ENCODE assay signal across 6 cellular contexts in the genomic region with DNA sequence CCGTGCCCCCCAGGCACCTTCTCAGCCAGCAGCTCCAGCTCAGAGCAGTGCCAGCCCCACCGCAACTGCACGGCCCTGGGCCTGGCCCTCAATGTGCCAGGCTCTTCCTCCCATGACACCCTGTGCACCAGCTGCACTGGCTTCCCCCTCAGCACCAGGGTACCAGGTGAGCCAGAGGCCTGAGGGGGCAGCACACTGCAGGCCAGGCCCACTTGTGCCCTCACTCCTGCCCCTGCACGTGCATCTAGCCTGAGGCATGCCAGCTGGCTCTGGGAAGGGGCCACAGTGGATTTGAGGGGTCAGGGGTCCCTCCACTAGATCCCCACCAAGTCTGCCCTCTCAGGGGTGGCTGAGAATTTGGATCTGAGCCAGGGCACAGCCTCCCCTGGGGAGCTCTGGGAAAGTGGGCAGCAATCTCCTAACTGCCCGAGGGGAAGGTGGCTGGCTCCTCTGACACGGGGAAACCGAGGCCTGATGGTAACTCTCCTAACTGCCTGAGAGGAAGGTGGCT. TPM values are rescaled to one million over a fixed set of nuclear protein-coding genes. Genes with fewer than 3 reads are reported as not detected.
DNase-seq lines count a peak whose midpoint lies in the region; ATAC-seq, FAIRE-seq and TF ChIP-seq lines count a peak whose summit lies in the region.

No MANE protein-coding gene starts in this region.

- FAIRE-seq in GM12892 (lab: Jason Lieb, UNC), result no peak

- no peak overlapping the region for H3K9ac ChIP-seq in neural progenitor cell

- H3F3A ChIP-seq in neural progenitor cell (ENCODE audit: low read depth), result peaks cover 7% of the 10 kb centered on the region

- H2AFZ ChIP-seq in neural progenitor cell (replicated peaks), result no peak overlapping the region

- TF ChIP-seq POLR2A in GM12892 (IDR thresholded peaks at IDR 0.05; ENCODE audit: low read depth, low read length), result no peak; the same call in 1 of the 2 replicates

- no peak overlapping the region for H3K27ac Mint-ChIP-seq in neural progenitor cell

- no peak for ATAC-seq in HG02623 (IDR thresholded peaks at IDR 0.05; ENCODE audit: unreplicated experiment)

- H3K4me1 Mint-ChIP-seq in neural progenitor cell, result no peaks in the 10 kb centered on the region

- no peaks in the 10 kb centered on the region for H3K79me2 ChIP-seq in neural progenitor cell (ENCODE audit: low read depth)

- peaks cover 4% of the 10 kb centered on the region for H3K9me3 Mint-ChIP-seq in neural progenitor cell

- peaks cover 11% of the 10 kb centered on the region for H3K27me3 Mint-ChIP-seq in neural progenitor cell (ENCODE audit: insufficient read depth, low read depth)

- no peaks in the 10 kb centered on the region for H3K9me3 ChIP-seq in neural progenitor cell (ENCODE audit: low read depth)

- peak overlapping the region; percentile 66 for H3K4me2 ChIP-seq in neural progenitor cell

- DNase-seq in GM12892 (ENCODE audit: insufficient read length), result peak; percentile 26
- no peak for DNase-seq in astrocyte of the cerebellum (ENCODE audit: low read depth)
- no peak for DNase-seq in neural progenitor cell (ENCODE audit: low spot score)
- DNase-seq in NCI-H345 (lab: John Stamatoyannopoulos, UW), result no peak
- no peak for DNase-seq in NCI-H2081 treated with DMSO at 0.1 percent for 48 hours (lab: John Stamatoyannopoulos, UW)

- in situ Hi-C loops in astrocyte of the cerebellum (cut with HindIII; ENCODE audit: low sequenced_read_pairs), result loop anchor here (5.0 kb wide), 1 partner anchor 35 kb away; no protein-coding TSS in a partner anchor

- H3K4me3 ChIP-seq in astrocyte of the cerebellum (ENCODE audit: low read depth, low read length), result peak overlapping the region; percentile 45
- no peak overlapping the region for H3K4me3 ChIP-seq in neural progenitor cell

- H3K4me3 Mint-ChIP-seq in neural progenitor cell, result no peak overlapping the region

- H3K27ac ChIP-seq in neural progenitor cell, result no peak overlapping the region

- H3K4me1 ChIP-seq in neural progenitor cell, result peaks cover 10% of the 10 kb centered on the region

- H4K20me1 ChIP-seq in neural progenitor cell (ENCODE audit: low read depth), result no peaks in the 10 kb centered on the region

- H3K36me3 ChIP-seq in neural progenitor cell, result no peaks in the 10 kb centered on the region

- TF ChIP-seq CTCF in astrocyte of the cerebellum (IDR thresholded peaks at IDR 0.05; ENCODE audit: low read depth, low read length, missing control alignments) (no peak), neural progenitor cell (IDR thresholded peaks at IDR 0.05) (no peak)

- peaks cover 3% of the 10 kb centered on the region for H3K36me3 Mint-ChIP-seq in neural progenitor cell

- H3K27me3 ChIP-seq in neural progenitor cell, result no peaks in the 10 kb centered on the region

RNA-seq across cellular contexts. Expression of a gene that starts 1.0 kb away (rescaled TPM):
- not detected for polyA plus RNA-seq in GM12892 (2012; ENCODE audit: missing spikeins)
- 0.25 TPM in 1 of 2 replicates, not detected in the other for total RNA-seq in neural progenitor cell (ENCODE audit: low replicate concordance)

RNA-seq across cellular contexts. Expression of a gene that starts 10.4 kb away (rescaled TPM):
- 14.8 TPM for polyA plus RNA-seq in GM12892 (2012; ENCODE audit: missing spikeins)
- total RNA-seq in neural progenitor cell (ENCODE audit: low replicate concordance), result 18.3 and 32.6 TPM in 2 replicates

RNA-seq across cellular contexts. Expression of a gene that starts 10.4 kb away (rescaled TPM):
- polyA plus RNA-seq in GM12892 (2012; ENCODE audit: missing spikeins), result 8.6 TPM
- 8.2 and 26.8 TPM in 2 replicates for total RNA-seq in neural progenitor cell (ENCODE audit: low replicate concordance)

RNA-seq across cellular contexts. Expression of a gene that starts 39.1 kb away (rescaled TPM):
- polyA plus RNA-seq in GM12892 (2012; ENCODE audit: missing spikeins), result 0.47 TPM
- 0.47 and 10.9 TPM in 2 replicates for total RNA-seq in neural progenitor cell (ENCODE audit: low replicate concordance)

RNA-seq across cellular contexts. Expression of a gene that starts 39.3 kb away (rescaled TPM):
- polyA plus RNA-seq in GM12892 (2012; ENCODE audit: missing spikeins), result 10.9 TPM
- 6.0 and 16.7 TPM in 2 replicates for total RNA-seq in neural progenitor cell (ENCODE audit: low replicate concordance)
